13 cellular contexts compared by ENCODE assay signal in genomic region chr2:170878505-170878904, GRCh38. TPM values are rescaled to one million over a fixed set of nuclear protein-coding genes. Genes with fewer than 3 reads are reported as not detected.
DNase-seq lines count a peak whose midpoint lies in the region; ATAC-seq and TF ChIP-seq lines count a peak whose summit lies in the region.
"Had no signal": no experiment of that assay in that cellular context is flagged by ENCODE, and none has a peak within 500 bp of the region (broad histone marks: within the 10 kb centered on the region; RNA-seq: fewer than 3 reads in every experiment).

No MANE protein-coding gene starts in this region.

- peaks cover 4 to 8% of the 10 kb centered on the region in 2 donors for H3K27me3 Mint-ChIP-seq in CD8-positive, alpha-beta memory T cell

- peak overlapping the region; percentile 68 for H3K4me2 ChIP-seq in PC-3 (ENCODE audit: low read length)
- no peak overlapping the region for H3K4me2 ChIP-seq in neuronal stem cell (ENCODE audit: insufficient read depth, low read length, poor library complexity, severe bottlenecking)

- no peak for DNase-seq in CD8-positive, alpha-beta memory T cell
- peak; percentile 31 for DNase-seq in GM20000 (ENCODE audit: low spot score)
- DNase-seq in PC-3 = no peak
- DNase-seq in fibroblast of villous mesenchyme (ENCODE audit: low read depth) = peak; percentile 5
- DNase-seq in neuronal stem cell (ENCODE audit: low spot score) = no peak
- DNase-seq in NCI-H345 treated with DMSO at 0.1 percent for 48 hours (lab: John Stamatoyannopoulos, UW; ENCODE audit: unreplicated experiment) = no peak
- no peak for DNase-seq in T1000 (lab: John Stamatoyannopoulos, UW)
- DNase-seq in posterior vena cava (ENCODE audit: low spot score) = no peak
- DNase-seq: kidney, MV-4-11, NCI-H510A, SW 1271 had no signal

- H3K79me2 ChIP-seq in PC-3 (ENCODE audit: low read length) = no peaks in the 10 kb centered on the region

- H3K36me3 Mint-ChIP-seq in CD8-positive, alpha-beta memory T cell = peaks cover 0 to 3% (median 0%) of the 10 kb centered on the region in 3 donors

- BruUV-seq in PC-3 (replicated peaks; lab: Mats Ljungman, UMichigan) = no TSS peak

- no peak overlapping the region for H2AFZ ChIP-seq in PC-3 (ENCODE audit: low read length)
- H2AFZ ChIP-seq in neuronal stem cell (ENCODE audit: low read length) = no peak overlapping the region

- no peak overlapping the region for H2BK5ac ChIP-seq in neuronal stem cell (ENCODE audit: low read length)

- no peak overlapping the region for H3K27ac ChIP-seq in CD8-positive, alpha-beta memory T cell (ENCODE audit: low read depth, low read length)
- peak overlapping the region; percentile 29 for H3K27ac ChIP-seq in PC-3 (ENCODE audit: low read length)
- no peak overlapping the region for H3K27ac ChIP-seq in neuronal stem cell (replicated peaks; ENCODE audit: low read length)
- H3K27ac ChIP-seq: cardiac muscle cell had no signal

- no peaks in the 10 kb centered on the region for H4K20me1 ChIP-seq in PC-3 (ENCODE audit: low read length)

- no peak overlapping the region for H4K91ac ChIP-seq in neuronal stem cell (ENCODE audit: low read depth, low read length, poor library complexity)

- no peaks in the 10 kb centered on the region for H3K9me2 ChIP-seq in PC-3 (replicated peaks; ENCODE audit: low read length)

- H3K9ac ChIP-seq in PC-3 (ENCODE audit: low read length) = no peak overlapping the region
- H3K9ac ChIP-seq in neuronal stem cell (ENCODE audit: low read depth, low read length, poor library complexity) = no peak overlapping the region

- TF ChIP-seq CTCF in GM20000 (IDR thresholded peaks at IDR 0.05; ENCODE audit: extremely low read depth, missing control alignments) (no peak), PC-3 (conservative IDR thresholded peaks at IDR 0.05; ENCODE audit: low read depth, low read length) (no peak), fibroblast of villous mesenchyme (IDR thresholded peaks at IDR 0.05; ENCODE audit: insufficient read depth, low read depth, low read length) (no peak)

- no peak overlapping the region for H3K18ac ChIP-seq in neuronal stem cell (ENCODE audit: low read length)

- no peak overlapping the region for H2BK12ac ChIP-seq in neuronal stem cell (ENCODE audit: low read length)

- H3K23ac ChIP-seq in neuronal stem cell (ENCODE audit: low read depth, low read length, poor library complexity) = no peak overlapping the region

- no CpG with 5 or more reads among the region's 1 CpG for WGBS in neuronal stem cell (ENCODE audit: extremely low coverage in 2 of 2, insufficient read length in 2 of 2, insufficient replicate concordance in 1 of 2), 2 donors

- no peaks in the 10 kb centered on the region for H3K79me1 ChIP-seq in neuronal stem cell (ENCODE audit: low read depth, low read length)

- POLR2A ChIA-PET in CD8-positive, alpha-beta memory T cell (lab: Charles Lee) = no interaction called here
- POLR2A ChIA-PET in PC-3 (lab: Charles Lee; ENCODE audit: unreplicated experiment) = no interaction called here

- H2BK15ac ChIP-seq in neuronal stem cell (ENCODE audit: low read length) = no peak overlapping the region

- no peak overlapping the region for H2AK5ac ChIP-seq in neuronal stem cell (ENCODE audit: low read depth, low read length)

- H3K14ac ChIP-seq in neuronal stem cell (ENCODE audit: low read length) = no peak overlapping the region

- no peaks in the 10 kb centered on the region for H3K36me3 ChIP-seq in CD8-positive, alpha-beta memory T cell (ENCODE audit: insufficient read depth, low read length)
- no peaks in the 10 kb centered on the region for H3K36me3 ChIP-seq in PC-3 (ENCODE audit: low read depth, low read length)
- H3K36me3 ChIP-seq in neuronal stem cell (replicated peaks in 1 of 2; ENCODE audit: control insufficient read depth in 2 of 2, insufficient read depth in 2 of 2, low read length in 2 of 2) = no peaks in the 10 kb centered on the region
- H3K36me3 ChIP-seq: cardiac muscle cell had no signal

- H3K27ac Mint-ChIP-seq in CD8-positive, alpha-beta memory T cell = peak overlapping the region in 4 of 8 donors; percentile 26 to 79 (median 62)

- H3K4me3 Mint-ChIP-seq in CD8-positive, alpha-beta memory T cell = peak overlapping the region in 6 of 7 donors; percentile 25 to 77 (median 54)

- no peak overlapping the region for H3K4me3 ChIP-seq in CD8-positive, alpha-beta memory T cell (ENCODE audit: low read length)
- H3K4me3 ChIP-seq in PC-3 (ENCODE audit: low read length) (peak overlapping the region; percentile 11; the same call in 1 of the 2 replicates), fibroblast of villous mesenchyme (ENCODE audit: low read depth, low read length) (peak overlapping the region; percentile 2), neuronal stem cell (ENCODE audit: low read length in 2 of 2) (no peak overlapping the region)
- H3K4me3 ChIP-seq: cardiac muscle cell had no signal

- H3K4ac ChIP-seq in neuronal stem cell (ENCODE audit: low read length) = no peak overlapping the region

- CTCF ChIA-PET in CD8-positive, alpha-beta memory T cell (lab: Charles Lee) = interaction anchor here (1.5 kb wide), 1 partner anchor 11 kb away, joined by 4 read pairs; no protein-coding TSS in a partner anchor
- CTCF ChIA-PET in PC-3 (lab: Charles Lee) = interaction anchor here (1.3 to 1.5 kb wide), 2 partner anchors 51 to 62 kb away, joined by 3 to 4 read pairs; partner anchors contain the start of genes GAD1 and GORASP2

- no peaks in the 10 kb centered on the region for H3F3A ChIP-seq in PC-3 (ENCODE audit: low read length, unreplicated experiment)

- H3K9me3 Mint-ChIP-seq in CD8-positive, alpha-beta memory T cell = no peaks in the 10 kb centered on the region

- H2BK120ac ChIP-seq in neuronal stem cell (ENCODE audit: low read depth, low read length) = no peak overlapping the region

- H3K4me1 Mint-ChIP-seq in CD8-positive, alpha-beta memory T cell = peaks cover 9 to 15% (median 10%) of the 10 kb centered on the region in 3 donors

- peak; percentile 47 for ATAC-seq in PC-3

- intact Hi-C loops in PC-3 (cut with micrococcal nuclease) (loop anchor here (10.0 kb wide), 1 partner anchor 504 kb away; no protein-coding TSS in a partner anchor), posterior vena cava (cut with DNase I) (no loop called here)

- no peaks in the 10 kb centered on the region for H3K27me3 ChIP-seq in CD8-positive, alpha-beta memory T cell (ENCODE audit: insufficient read depth, low read length, poor library complexity, severe bottlenecking)
- no peaks in the 10 kb centered on the region for H3K27me3 ChIP-seq in PC-3 (ENCODE audit: low read length)
- H3K27me3 ChIP-seq in neuronal stem cell (ENCODE audit: control insufficient read depth in 3 of 3, insufficient read depth in 3 of 3, low read depth in 1 of 3, low read length in 3 of 3) = no peaks in the 10 kb centered on the region

- H3K4me1 ChIP-seq in CD8-positive, alpha-beta memory T cell (ENCODE audit: insufficient read depth, low read length) = peaks cover 1% of the 10 kb centered on the region
- peaks cover 14% of the 10 kb centered on the region for H3K4me1 ChIP-seq in PC-3 (ENCODE audit: insufficient read depth, low read length)
- peaks cover 0 to under 1% of the 10 kb centered on the region in 2 donors for H3K4me1 ChIP-seq in neuronal stem cell (ENCODE audit: control insufficient read depth in 2 of 2, insufficient read depth in 1 of 2, low read depth in 1 of 2, low read length in 2 of 2)

- H3K9me3 ChIP-seq in CD8-positive, alpha-beta memory T cell (ENCODE audit: low read length) = no peaks in the 10 kb centered on the region
- H3K9me3 ChIP-seq in PC-3 (ENCODE audit: low read length) = no peaks in the 10 kb centered on the region
- no peaks in the 10 kb centered on the region for H3K9me3 ChIP-seq in neuronal stem cell (replicated peaks in 1 of 2; ENCODE audit: control insufficient read depth in 2 of 2, insufficient read depth in 1 of 2, low read depth in 1 of 2, low read length in 2 of 2)

- no peak overlapping the region for H4K8ac ChIP-seq in neuronal stem cell (ENCODE audit: low read depth, low read length)

RNA-seq across cellular contexts. Expression of gene GORASP2, which starts 50.5 kb away (rescaled TPM):
- 10 to 100 TPM; 70.7 to 80.9 TPM for total RNA-seq in CD8-positive, alpha-beta memory T cell
- polyA plus RNA-seq in CD8-positive, alpha-beta memory T cell = 101 TPM
- 44.5 and 67.3 TPM in 2 replicates for total RNA-seq in PC-3 (2014; rRNA removed)
- total RNA-seq in fibroblast of villous mesenchyme = 51.5 and 67.8 TPM in 2 replicates
- polyA plus RNA-seq in neuronal stem cell (2013, experiment 1 of 2) = 92.1 TPM
- 89.3 TPM for polyA plus RNA-seq in neuronal stem cell (2013, experiment 2 of 2)
- total RNA-seq in posterior vena cava = 10 to 100 TPM; 62.3 to 67.4 TPM

Comparison
In these comparisons a context has a peak if more than half of its experiments do, and no peak if none do; other contexts are left out.
1. DNase-seq: peak in GM20000 (single experiment) and fibroblast of villous mesenchyme (single experiment); none in CD8-positive, alpha-beta memory T cell (0 of 5), PC-3 (single experiment), neuronal stem cell (single experiment), NCI-H345 treated with DMSO at 0.1 percent for 48 hours (single experiment), T1000 (single experiment) and posterior vena cava (single experiment).
2. H3K4me3 ChIP-seq: peak in PC-3 (single experiment) and fibroblast of villous mesenchyme (single experiment); none in CD8-positive, alpha-beta memory T cell (single experiment) and neuronal stem cell (0 of 2).